Comparison of ENCODE assay signal across 6 cellular contexts in the genomic region with DNA sequence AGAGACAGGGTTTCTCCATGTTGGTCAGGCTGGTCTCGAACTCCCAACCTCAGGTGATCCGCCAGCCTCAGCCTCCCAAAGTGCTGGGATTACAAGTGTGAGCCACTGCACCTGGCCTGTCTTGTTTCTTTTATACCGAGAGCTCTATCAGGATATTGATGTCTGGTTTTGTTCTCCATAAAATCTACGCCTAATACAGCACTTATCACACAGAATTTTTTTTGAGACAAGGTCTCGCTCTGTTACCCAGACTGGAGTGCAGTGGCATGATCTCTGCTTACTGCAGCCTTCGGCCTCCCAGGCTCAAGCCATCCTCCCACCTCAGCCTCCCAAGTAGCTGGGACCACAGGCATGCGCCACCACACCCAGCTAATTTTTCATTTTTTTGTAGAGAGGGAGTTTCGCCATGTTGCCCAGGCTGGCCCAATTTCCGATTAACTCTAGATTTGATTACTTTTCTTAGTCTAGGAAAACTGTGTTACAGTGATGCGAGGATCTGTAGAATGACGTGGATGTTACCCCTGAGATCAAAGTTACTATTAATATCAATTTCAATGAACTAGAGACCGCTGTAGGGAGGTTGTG. TPM values are rescaled to one million over a fixed set of nuclear protein-coding genes. Genes with fewer than 3 reads are reported as not detected.
DNase-seq lines count a peak whose midpoint lies in the region; ATAC-seq and TF ChIP-seq lines count a peak whose summit lies in the region.
"Not testable (repeated sequence)": the region's sequence is repeated elsewhere in the genome, so short reads cannot be mapped to it uniquely, and the experiment has no call there.

No MANE protein-coding gene starts in this region.

- H3K36me3 ChIP-seq in mesenchymal stem cell (ENCODE audit: control insufficient read depth in 1 of 2, insufficient read depth in 2 of 2, low read depth in 1 of 2, low read length in 2 of 2): peaks cover 7 to 22% of the 10 kb centered on the region in 2 experiments
- H3K36me3 ChIP-seq in smooth muscle cell (ENCODE audit: low read depth): not testable (repeated sequence)

- not testable (repeated sequence) for H3K27me3 ChIP-seq in CD4-positive, alpha-beta T cell (ENCODE audit: control insufficient read depth, insufficient read depth, low read length); mesenchymal stem cell (ENCODE audit: control insufficient read depth in 1 of 2, insufficient read depth in 1 of 2, low read length in 2 of 2); smooth muscle cell (ENCODE audit: low read depth)

- peak overlapping the region; percentile 70 to 83 for H3K4ac ChIP-seq in mesenchymal stem cell (ENCODE audit: low read depth in 1 of 2, low read length in 2 of 2)

- not testable (repeated sequence) for H3F3A ChIP-seq in smooth muscle cell (ENCODE audit: low read depth)

- intact Hi-C loops in CD4-positive, alpha-beta T cell (cut with DNase I, micrococcal nuclease): loop anchor here in 1 of 2 experiments (2.0 kb wide), 1 partner anchor 272 kb away; no protein-coding TSS in a partner anchor

- H3K4me3 Mint-ChIP-seq in CD4-positive, alpha-beta T cell: peak overlapping the region; percentile 85
- H3K4me3 Mint-ChIP-seq in activated T-cell treated with anti-CD3 and anti-CD28 coated beads, Interleukin-2, amount 50 U/mL, for 4 hours: peak overlapping the region; percentile 93
- H3K4me3 Mint-ChIP-seq in endothelial cell (ENCODE audit: unreplicated experiment): peak overlapping the region; percentile 95

- DNase-seq in CD4-positive, alpha-beta T cell; Jurkat, Clone E6-1 (ENCODE audit: low read depth, low spot score); activated T-cell treated with anti-CD3 and anti-CD28 coated beads, Interleukin-2, amount 50 U/mL, for 4 hours; endothelial cell (ENCODE audit: low spot score); mesenchymal stem cell; smooth muscle cell (lab: John Stamatoyannopoulos, UW; ENCODE audit: unreplicated experiment): not testable (repeated sequence)

- not testable (repeated sequence) for H3K4me1 ChIP-seq in mesenchymal stem cell (ENCODE audit: control insufficient read depth, insufficient read depth, low read depth, low read length)
- peaks cover 12% of the 10 kb centered on the region for H3K4me1 ChIP-seq in smooth muscle cell (ENCODE audit: low read depth)

- not testable (repeated sequence) for H3K9me3 Mint-ChIP-seq in CD4-positive, alpha-beta T cell; activated T-cell treated with anti-CD3 and anti-CD28 coated beads, Interleukin-2, amount 50 U/mL, for 4 hours; endothelial cell (ENCODE audit: unreplicated experiment)

- peak overlapping the region; percentile 96 for H3K4me3 ChIP-seq in Jurkat, Clone E6-1 (ENCODE audit: low read length)
- H3K4me3 ChIP-seq in mesenchymal stem cell (ENCODE audit: insufficient read depth in 1 of 2, low read depth in 1 of 2, low read length in 2 of 2): peak overlapping the region in 1 of 2 experiments; percentile 92
- H3K4me3 ChIP-seq in smooth muscle cell: peak overlapping the region; percentile 88

- not testable (repeated sequence) for H3K23ac ChIP-seq in mesenchymal stem cell (ENCODE audit: low read length in 2 of 2)

- peak overlapping the region; percentile 40 for H2BK15ac ChIP-seq in mesenchymal stem cell (ENCODE audit: low read depth, poor library complexity, severe bottlenecking)

- H3K9ac ChIP-seq in mesenchymal stem cell (ENCODE audit: low read length) (peak overlapping the region; percentile 93), smooth muscle cell (ENCODE audit: low read depth) (peak overlapping the region; percentile 83)

- H4K8ac ChIP-seq in mesenchymal stem cell (ENCODE audit: low read length): peak overlapping the region; percentile 96

- H2BK120ac ChIP-seq in mesenchymal stem cell (ENCODE audit: low read depth, low read length): not testable (repeated sequence)

- peak overlapping the region; percentile 79 for H3K27ac ChIP-seq in CD4-positive, alpha-beta T cell (ENCODE audit: low read depth, low read length)
- H3K27ac ChIP-seq in mesenchymal stem cell (ENCODE audit: low read length, poor library complexity, severe bottlenecking) (peak overlapping the region; percentile 56), smooth muscle cell (ENCODE audit: low read depth) (peak overlapping the region; percentile 49)

- peak overlapping the region; percentile 62 for H2AFZ ChIP-seq in mesenchymal stem cell (ENCODE audit: low read depth, low read length)
- H2AFZ ChIP-seq in smooth muscle cell (ENCODE audit: low read depth): peak overlapping the region; percentile 97

- ATAC-seq in CD4-positive, alpha-beta T cell (ENCODE audit: poor library complexity): not testable (repeated sequence)
- peak; percentile 4 for ATAC-seq in activated T-cell treated with anti-CD3 and anti-CD28 coated beads, Interleukin-2, amount 50 U/mL, for 4 hours

- CTCF ChIA-PET in CD4-positive, alpha-beta T cell (lab: Charles Lee): interaction anchor here (0.8 to 2.1 kb wide), 2 partner anchors 24 to 259 kb away, joined by 4 to 11 read pairs; no protein-coding TSS in a partner anchor

- H3K18ac ChIP-seq in mesenchymal stem cell (ENCODE audit: low read depth in 1 of 2, low read length in 2 of 2): peak overlapping the region; percentile 38 to 72

- not testable (repeated sequence) for H4K91ac ChIP-seq in mesenchymal stem cell (ENCODE audit: low read length)

- peak overlapping the region in 1 of 2 experiments; percentile 61 for H2BK12ac ChIP-seq in mesenchymal stem cell (ENCODE audit: low read length in 2 of 2)

- H4K20me1 ChIP-seq in smooth muscle cell (ENCODE audit: low read depth): not testable (repeated sequence)

- H3K14ac ChIP-seq in mesenchymal stem cell (ENCODE audit: low read length in 2 of 2): not testable (repeated sequence)

- H3K4me2 ChIP-seq in mesenchymal stem cell (ENCODE audit: low read length, poor library complexity, severe bottlenecking) (peak overlapping the region; percentile 25), smooth muscle cell (peak overlapping the region; percentile 95)

- peak overlapping the region; percentile 41 for H2AK5ac ChIP-seq in mesenchymal stem cell (ENCODE audit: low read length, severe bottlenecking)

- H3K79me2 ChIP-seq in smooth muscle cell (ENCODE audit: low read depth): peaks cover 12% of the 10 kb centered on the region

- not testable (repeated sequence) for TF ChIP-seq CTCF in CD4-positive, alpha-beta T cell (IDR thresholded peaks at IDR 0.05); endothelial cell (IDR thresholded peaks at IDR 0.05; ENCODE audit: unreplicated experiment); smooth muscle cell (IDR thresholded peaks at IDR 0.05; ENCODE audit: borderline replicate concordance, insufficient read depth, poor library complexity, severe bottlenecking)

- peak overlapping the region; percentile 89 for H3K27ac Mint-ChIP-seq in CD4-positive, alpha-beta T cell
- peak overlapping the region; percentile 97 for H3K27ac Mint-ChIP-seq in endothelial cell (ENCODE audit: unreplicated experiment)

- peaks cover 39% of the 10 kb centered on the region for H3K4me1 Mint-ChIP-seq in CD4-positive, alpha-beta T cell (ENCODE audit: low read depth)
- H3K4me1 Mint-ChIP-seq in activated T-cell treated with anti-CD3 and anti-CD28 coated beads, Interleukin-2, amount 50 U/mL, for 4 hours (ENCODE audit: low read depth): peaks cover 30% of the 10 kb centered on the region
- H3K4me1 Mint-ChIP-seq in endothelial cell (ENCODE audit: unreplicated experiment): peaks cover 32% of the 10 kb centered on the region

- POLR2A ChIA-PET in CD4-positive, alpha-beta T cell (lab: Charles Lee): interaction anchor here (0.6 to 3.1 kb wide), 5 partner anchors 17 to 64 kb away, joined by 3 to 20 read pairs (median 3); partner anchors contain the start of genes LRP10 and OXA1L

- not testable (repeated sequence) for H3K79me1 ChIP-seq in mesenchymal stem cell (replicated peaks; ENCODE audit: low read length, poor library complexity, severe bottlenecking)

- not testable (repeated sequence) for H3K9me3 ChIP-seq in CD4-positive, alpha-beta T cell (ENCODE audit: control insufficient read depth, low read length); mesenchymal stem cell (ENCODE audit: control insufficient read depth, low read length); smooth muscle cell (replicated peaks; ENCODE audit: low read depth)

- not testable (repeated sequence) for H2BK5ac ChIP-seq in mesenchymal stem cell (ENCODE audit: low read depth, low read length, poor library complexity, severe bottlenecking)

- not testable (repeated sequence) for H3K27me3 Mint-ChIP-seq in CD4-positive, alpha-beta T cell; activated T-cell treated with anti-CD3 and anti-CD28 coated beads, Interleukin-2, amount 50 U/mL, for 4 hours (ENCODE audit: low read depth); endothelial cell (ENCODE audit: unreplicated experiment)

- peaks cover 31% of the 10 kb centered on the region for H3K36me3 Mint-ChIP-seq in CD4-positive, alpha-beta T cell (ENCODE audit: low read depth)
- peaks cover 11% of the 10 kb centered on the region for H3K36me3 Mint-ChIP-seq in activated T-cell treated with anti-CD3 and anti-CD28 coated beads, Interleukin-2, amount 50 U/mL, for 4 hours (ENCODE audit: insufficient read depth)
- not testable (repeated sequence) for H3K36me3 Mint-ChIP-seq in endothelial cell (ENCODE audit: low read depth, unreplicated experiment)

- WGBS in mesenchymal stem cell: 89% methylated on average over 7 of the region's 12 CpGs
- 86% methylated on average over 12 of the region's 12 CpGs for WGBS in smooth muscle cell (ENCODE audit: low lambda C conversion rate)

RNA-seq across cellular contexts. Expression of gene MRPL52, which starts 0.5 kb away (rescaled TPM):
- total RNA-seq in CD4-positive, alpha-beta T cell: 10 to 100 TPM; 27.6 to 29.4 TPM
- 384 TPM for polyA plus RNA-seq in Jurkat, Clone E6-1 (2012; ENCODE audit: insufficient read depth, insufficient read length)
- total RNA-seq in activated T-cell treated with anti-CD3 and anti-CD28 coated beads, Interleukin-2, amount 50 U/mL, for 4 hours: 100 to 1,000 TPM; 247 to 250 (median 249) TPM
- total RNA-seq in endothelial cell (ENCODE audit: unreplicated experiment) (126 TPM), smooth muscle cell (85.8 and 220 TPM in 2 replicates)
- polyA plus RNA-seq in mesenchymal stem cell (2013, experiment 1 of 2): 219 TPM
- 222 TPM for polyA plus RNA-seq in mesenchymal stem cell (2013, experiment 2 of 2)
- polyA plus RNA-seq in smooth muscle cell: 274 and 296 TPM in 2 replicates

RNA-seq across cellular contexts. Expression of gene MMP14, which starts 7.2 kb away (rescaled TPM):
- total RNA-seq in CD4-positive, alpha-beta T cell: 1 to 10 TPM; 2.6 to 2.9 TPM
- 1.6 TPM for polyA plus RNA-seq in Jurkat, Clone E6-1 (2012; ENCODE audit: insufficient read depth, insufficient read length)
- total RNA-seq in activated T-cell treated with anti-CD3 and anti-CD28 coated beads, Interleukin-2, amount 50 U/mL, for 4 hours: 1 to 10 TPM in 2 of 3 donors, under 1 TPM in 1; 0.76 to 1.6 (median 1.2) TPM
- total RNA-seq in endothelial cell (ENCODE audit: unreplicated experiment): 819 TPM
- polyA plus RNA-seq in mesenchymal stem cell (2013, experiment 1 of 2): 1,343 TPM
- 1,238 TPM for polyA plus RNA-seq in mesenchymal stem cell (2013, experiment 2 of 2)
- total RNA-seq in smooth muscle cell: 444 and 491 TPM in 2 replicates
- 52.3 and 58.1 TPM in 2 replicates for polyA plus RNA-seq in smooth muscle cell

RNA-seq across cellular contexts. Expression of gene SLC7A7, which starts 13.9 kb away (rescaled TPM):
- total RNA-seq in CD4-positive, alpha-beta T cell: 1 to 10 TPM in 1 of 2 experiments, under 1 TPM in 1; 0.89 to 1.1 TPM
- polyA plus RNA-seq in Jurkat, Clone E6-1 (2012; ENCODE audit: insufficient read depth, insufficient read length): 2.6 TPM
- under 1 TPM; 0.16 to 0.51 (median 0.19) TPM for total RNA-seq in activated T-cell treated with anti-CD3 and anti-CD28 coated beads, Interleukin-2, amount 50 U/mL, for 4 hours
- total RNA-seq in endothelial cell (ENCODE audit: unreplicated experiment) (15.0 TPM), smooth muscle cell (10.3 and 18.5 TPM in 2 replicates)
- polyA plus RNA-seq in mesenchymal stem cell (2013, experiment 1 of 2): 6.4 TPM
- polyA plus RNA-seq in mesenchymal stem cell (2013, experiment 2 of 2): 6.5 TPM
- 10.0 and 14.1 TPM in 2 replicates for polyA plus RNA-seq in smooth muscle cell

RNA-seq across cellular contexts. Expression of gene LRP10, which starts 42.4 kb away (rescaled TPM):
- 10 to 100 TPM; 52.4 to 54.6 TPM for total RNA-seq in CD4-positive, alpha-beta T cell
- 15.2 TPM for polyA plus RNA-seq in Jurkat, Clone E6-1 (2012; ENCODE audit: insufficient read depth, insufficient read length)
- total RNA-seq in activated T-cell treated with anti-CD3 and anti-CD28 coated beads, Interleukin-2, amount 50 U/mL, for 4 hours: 10 to 100 TPM; 19.3 to 33.7 (median 26.2) TPM
- total RNA-seq in endothelial cell (ENCODE audit: unreplicated experiment) (105 TPM), smooth muscle cell (32.4 and 38.8 TPM in 2 replicates)
- polyA plus RNA-seq in mesenchymal stem cell (2013, experiment 1 of 2): 99.1 TPM
- polyA plus RNA-seq in mesenchymal stem cell (2013, experiment 2 of 2): 101 TPM
- polyA plus RNA-seq in smooth muscle cell: 81.2 and 87.1 TPM in 2 replicates

RNA-seq across cellular contexts. Expression of gene REM2, which starts 53.9 kb away (rescaled TPM):
- 1 to 10 TPM; 9.2 to 9.4 TPM for total RNA-seq in CD4-positive, alpha-beta T cell
- not detected for polyA plus RNA-seq in Jurkat, Clone E6-1 (2012; ENCODE audit: insufficient read depth, insufficient read length)
- total RNA-seq in activated T-cell treated with anti-CD3 and anti-CD28 coated beads, Interleukin-2, amount 50 U/mL, for 4 hours: under 1 TPM; 0.13 to 0.27 (median 0.15) TPM
- total RNA-seq in endothelial cell (ENCODE audit: unreplicated experiment) (0.36 TPM), smooth muscle cell (0.22 and 2.6 TPM in 2 replicates)
- polyA plus RNA-seq in mesenchymal stem cell (2013, experiment 1 of 2): 0.10 TPM
- polyA plus RNA-seq in mesenchymal stem cell (2013, experiment 2 of 2): 0.10 TPM
- 1.6 and 5.9 TPM in 2 replicates for polyA plus RNA-seq in smooth muscle cell

Comparison
In these comparisons a context has a peak if more than half of its experiments do, and no peak if none do; other contexts are left out.
1. RNA of gene MMP14, which starts 7.2 kb away (total RNA-seq): 819 TPM in endothelial cell (single experiment) and 444 to 491 TPM in smooth muscle cell; 2.6 to 2.9 TPM in CD4-positive, alpha-beta T cell and 0.76 to 1.6 TPM in activated T-cell treated with anti-CD3 and anti-CD28 coated beads, Interleukin-2, amount 50 U/mL, for 4 hours; every median in the first group is over 100 times any median in the second.
2. Peak in every context shown above with its lines, with median percentiles within 50 percentile points of each other: H3K27ac ChIP-seq and H3K4me3 Mint-ChIP-seq.